In the genomic region with DNA sequence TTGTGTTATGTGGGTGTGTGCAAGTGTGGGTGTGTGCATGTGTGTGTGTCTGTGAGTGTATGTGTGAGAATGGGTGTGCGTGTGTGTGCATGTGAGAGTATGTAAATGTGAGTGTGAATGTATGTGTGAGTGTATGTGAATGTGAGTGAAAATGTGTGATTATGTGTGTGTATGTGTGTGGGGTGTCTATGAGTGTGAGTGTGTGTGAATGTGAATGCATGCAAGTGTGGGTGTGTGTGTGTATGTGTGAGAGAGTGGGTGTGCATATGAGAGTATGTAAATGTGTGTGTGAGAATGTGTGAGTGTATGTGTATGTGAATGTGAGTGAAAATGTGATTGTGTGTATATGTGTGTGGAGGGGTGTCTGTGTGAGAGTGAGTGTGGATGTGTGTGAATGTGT, we compare ENCODE assay signal across 29 cellular contexts.
"Had no signal": no experiment of that assay in that cellular context is flagged by ENCODE, and none has a peak within 500 bp of the region (broad histone marks: within the 10 kb centered on the region; RNA-seq: fewer than 3 reads in every experiment).

No MANE protein-coding gene starts in this region.

- H3K4me3 Mint-ChIP-seq: memory B cell; naive B cell; natural killer cell treated with Interleukin-12 subunit alpha and Interleukin-12 subunit beta and Interleukin-15 and Interleukin-18, amount 100 ng/mL, for 72 hours; neural crest cell; stimulated activated naive CD8-positive, alpha-beta T cell treated with anti-CD3 and anti-CD28 coated beads, Interleukin-15, amount 100 ng/mL, for 72 hours had no signal

- H3K79me2 ChIP-seq: hepatocyte, parathyroid adenoma had no signal

- H3K9ac ChIP-seq: parathyroid adenoma had no signal

- H3K36me3 Mint-ChIP-seq: natural killer cell treated with Interleukin-12 subunit alpha and Interleukin-12 subunit beta and Interleukin-15 and Interleukin-18, amount 100 ng/mL, for 72 hours had no signal

- H3K4me2 ChIP-seq: hepatocyte, smooth muscle cell had no signal

- H3K27ac Mint-ChIP-seq: memory B cell; naive B cell; natural killer cell treated with Interleukin-12 subunit alpha and Interleukin-12 subunit beta and Interleukin-15 and Interleukin-18, amount 100 ng/mL, for 72 hours; progenitor cell of endocrine pancreas; stimulated activated naive CD8-positive, alpha-beta T cell treated with anti-CD3 and anti-CD28 coated beads, Interleukin-15, amount 100 ng/mL, for 72 hours had no signal

- H3K9me3 ChIP-seq: suprapubic skin, transverse colon, upper lobe of right lung, vagina had no signal

- DNase-seq: dorsolateral prefrontal cortex; effector CD8-positive, alpha-beta T cell; foreskin keratinocyte; kidney; naive B cell; stimulated activated CD4-positive, alpha-beta T cell treated with anti-CD3 and anti-CD28 coated beads, Interleukin-12 subunit alpha, Interleukin-12 subunit beta, amount 100 ng/mL, for 4 hours; stimulated activated CD4-positive, alpha-beta T cell treated with anti-CD3 and anti-CD28 coated beads, Interleukin-1b, Interleukin-23, amount 100 ng/mL, for 48 hours; stimulated activated CD4-positive, alpha-beta T cell treated with anti-CD3 and anti-CD28 coated beads, Interleukin-4, amount 100 ng/mL, for 1 hour; stimulated activated CD8-positive, alpha-beta memory T cell treated with anti-CD3 and anti-CD28 coated beads, Interleukin-4, amount 100 ng/mL, for 48 hours; stimulated activated naive CD4-positive, alpha-beta T cell; stimulated activated naive CD8-positive, alpha-beta T cell treated with anti-CD3 and anti-CD28 coated beads, Interleukin-15, amount 100 ng/mL, for 72 hours; transverse colon had no signal

- H3K4me1 ChIP-seq: esophagus muscularis mucosa, foreskin keratinocyte, gastroesophageal sphincter, heart left ventricle, parathyroid adenoma, suprapubic skin, transverse colon, upper lobe of right lung, vagina had no signal

- H3K4me1 Mint-ChIP-seq: memory B cell; neural crest cell; stimulated activated naive CD8-positive, alpha-beta T cell treated with anti-CD3 and anti-CD28 coated beads, Interleukin-15, amount 100 ng/mL, for 72 hours had no signal

- ATAC-seq: foreskin keratinocyte; gastroesophageal sphincter; heart left ventricle; left lobe of liver; natural killer cell treated with Interleukin-12 subunit alpha and Interleukin-12 subunit beta and Interleukin-15 and Interleukin-18, amount 100 ng/mL, for 72 hours; sciatic nerve; stimulated activated naive CD8-positive, alpha-beta T cell treated with anti-CD3 and anti-CD28 coated beads, Interleukin-15, amount 100 ng/mL, for 72 hours; upper lobe of right lung had no signal

- H3K27ac ChIP-seq: dorsolateral prefrontal cortex, esophagus muscularis mucosa, foreskin keratinocyte, gastroesophageal sphincter, heart left ventricle, hepatocyte, parathyroid adenoma, suprapubic skin, transverse colon, upper lobe of right lung, vagina had no signal

- FAIRE-seq: endothelial cell of umbilical vein, kidney had no signal

- H3K27me3 ChIP-seq: foreskin keratinocyte, hepatocyte, transverse colon, upper lobe of right lung, vagina had no signal

- H3K4me3 ChIP-seq: dorsolateral prefrontal cortex, esophagus muscularis mucosa, gastroesophageal sphincter, heart left ventricle, hepatocyte, lung, smooth muscle cell, suprapubic skin, transverse colon, upper lobe of right lung, vagina had no signal

- H3K36me3 ChIP-seq: esophagus muscularis mucosa, gastroesophageal sphincter, heart left ventricle, suprapubic skin, transverse colon, upper lobe of right lung, vagina had no signal

- H2AFZ ChIP-seq: hepatocyte, parathyroid adenoma had no signal

- H3K9me3 Mint-ChIP-seq: natural killer cell treated with Interleukin-12 subunit alpha and Interleukin-12 subunit beta and Interleukin-15 and Interleukin-18, amount 100 ng/mL, for 72 hours; neural crest cell; stimulated activated naive CD8-positive, alpha-beta T cell treated with anti-CD3 and anti-CD28 coated beads, Interleukin-15, amount 100 ng/mL, for 72 hours had no signal
